ENCODE assay signal across 14 cellular contexts in the genomic region with DNA sequence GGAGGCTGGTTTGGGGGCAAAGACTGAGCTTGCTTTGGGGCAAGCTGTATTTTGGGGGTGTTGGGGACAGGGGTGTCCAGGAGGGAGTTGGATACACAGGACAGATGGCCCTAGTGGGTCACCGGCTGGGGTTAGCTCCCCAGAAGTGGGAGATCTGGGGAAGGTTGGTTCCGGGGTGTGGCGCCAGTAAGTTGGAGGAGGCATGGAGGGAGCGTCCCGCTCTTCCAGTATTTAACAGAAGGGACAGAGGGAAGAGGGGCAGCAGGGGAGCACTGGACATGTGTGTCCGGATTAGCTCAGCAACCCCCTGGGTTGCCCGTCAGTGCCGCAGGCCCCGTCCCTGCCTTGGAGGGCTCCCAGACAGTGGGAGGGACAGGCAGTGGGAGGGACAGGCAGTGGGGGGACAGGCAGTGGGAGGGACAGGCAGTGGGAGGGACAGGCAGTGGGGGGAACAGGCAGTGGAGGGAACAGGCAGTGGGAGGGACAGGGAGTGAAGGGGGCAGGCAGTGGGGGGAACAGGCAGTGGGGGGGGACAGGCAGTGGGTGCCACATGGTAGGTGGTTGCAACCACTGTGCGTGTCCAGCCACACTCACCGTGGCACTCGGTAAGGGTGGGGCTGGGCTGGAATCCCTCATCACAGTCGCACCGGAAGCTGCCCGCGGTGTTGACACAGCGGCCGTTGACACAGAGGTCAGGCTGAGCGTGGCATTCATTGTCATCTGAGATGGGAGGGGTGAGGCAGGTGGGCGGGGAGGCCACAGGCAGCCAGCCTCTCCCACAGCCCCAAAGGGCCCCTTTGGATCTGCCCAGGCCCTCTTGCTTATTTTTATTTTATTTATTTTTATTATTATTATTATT. TPM values are rescaled to one million over a fixed set of nuclear protein-coding genes. Genes with fewer than 3 reads are reported as not detected.
DNase-seq lines count a peak whose midpoint lies in the region; ATAC-seq and TF ChIP-seq lines count a peak whose summit lies in the region.
"Had no signal": no experiment of that assay in that cellular context is flagged by ENCODE, and none has a peak within 500 bp of the region (broad histone marks: within the 10 kb centered on the region; RNA-seq: fewer than 3 reads in every experiment).

No MANE protein-coding gene starts in this region.

- no peaks in the 10 kb centered on the region for H3K9me3 Mint-ChIP-seq in chondrocyte (ENCODE audit: low read depth)
- H3K9me3 Mint-ChIP-seq: activated CD4-positive, alpha-beta T cell treated with anti-CD3 and anti-CD28 coated beads, Interleukin-2, amount 10 ng/mL, durations not matched to agents 24 days and 14 days had no signal

- TF ChIP-seq CTCF in left lung (IDR thresholded peaks at IDR 0.05), result no peak
- TF ChIP-seq CTCF in chondrocyte (IDR thresholded peaks at IDR 0.05), result no peak

- H3K27ac ChIP-seq in left lung (no peak overlapping the region), aorta (ENCODE audit: low read depth in 1 of 2, low read length in 2 of 2) (no peak overlapping the region)

- WGBS in aorta, 2 donors, result 60 to 66% methylated on average over 20 of the region's 20 CpGs

- H3K4me1 ChIP-seq in left lung (no peaks in the 10 kb centered on the region), aorta (ENCODE audit: control insufficient read depth in 1 of 2, insufficient read depth in 2 of 2, low read length in 2 of 2) (no peaks in the 10 kb centered on the region)

- no peak overlapping the region for H3K27ac Mint-ChIP-seq in chondrocyte (ENCODE audit: unreplicated experiment)
- H3K27ac Mint-ChIP-seq: activated CD4-positive, alpha-beta T cell treated with anti-CD3 and anti-CD28 coated beads, Interleukin-2, amount 10 ng/mL, durations not matched to agents 24 days and 14 days had no signal

- H3K4me3 ChIP-seq in left lung (no peak overlapping the region), aorta (ENCODE audit: low read length in 2 of 2) (no peak overlapping the region)

- H3K27me3 ChIP-seq in left lung, result no peaks in the 10 kb centered on the region
- no peaks in the 10 kb centered on the region for H3K27me3 ChIP-seq in aorta (ENCODE audit: control insufficient read depth in 1 of 2, insufficient read depth in 2 of 2, low read length in 1 of 2)

- H3K36me3 ChIP-seq in left lung (no peaks in the 10 kb centered on the region), aorta (ENCODE audit: control insufficient read depth in 1 of 2, insufficient read depth in 2 of 2, low read length in 1 of 2) (no peaks in the 10 kb centered on the region)

- intact Hi-C loops in left lung (cut with DNase I) (no loop called here), aorta (cut with DNase I) (no loop called here)

- H3K27me3 Mint-ChIP-seq in chondrocyte (ENCODE audit: low read depth), result peaks cover 3% of the 10 kb centered on the region
- H3K27me3 Mint-ChIP-seq: activated CD4-positive, alpha-beta T cell treated with anti-CD3 and anti-CD28 coated beads, Interleukin-2, amount 10 ng/mL, durations not matched to agents 24 days and 14 days had no signal

- peaks cover 3% of the 10 kb centered on the region for H3K4me1 Mint-ChIP-seq in chondrocyte (ENCODE audit: low read depth)

- ATAC-seq in left lung, result peak; percentile 68
- no peak for ATAC-seq in GM21737 (IDR thresholded peaks at IDR 0.05; ENCODE audit: unreplicated experiment)
- ATAC-seq in aorta (ENCODE audit: low FRiP score), result no peak
- ATAC-seq in GM19023 (IDR thresholded peaks at IDR 0.05; ENCODE audit: unreplicated experiment), result no peak

- DNase-seq in COLO668 (lab: John Stamatoyannopoulos, UW; ENCODE audit: unreplicated experiment) (peak; percentile 71), HuH-7.5 (ENCODE audit: low spot score) (peak; percentile 92), RPMI7951 (ENCODE audit: low read depth) (peak; percentile 13), left lung (no peak), chondrocyte (ENCODE audit: low spot score) (no peak), aorta (no peak)
- DNase-seq: activated CD4-positive, alpha-beta T cell treated with anti-CD3 and anti-CD28 coated beads, Interleukin-2, amount 10 ng/mL, durations not matched to agents 24 days and 14 days; AML-193; NCI-H1436 treated with DMSO at 0.1 percent for 48 hours had no signal

- no peak overlapping the region for H3K4me3 Mint-ChIP-seq in chondrocyte (ENCODE audit: unreplicated experiment)
- H3K4me3 Mint-ChIP-seq: activated CD4-positive, alpha-beta T cell treated with anti-CD3 and anti-CD28 coated beads, Interleukin-2, amount 10 ng/mL, durations not matched to agents 24 days and 14 days had no signal

- peaks cover 0 to 6% of the 10 kb centered on the region in 2 donors for H3K9me3 ChIP-seq in left lung
- peaks cover 2% of the 10 kb centered on the region for H3K9me3 ChIP-seq in aorta (ENCODE audit: control insufficient read depth, low read length)

- no peaks in the 10 kb centered on the region for H3K36me3 Mint-ChIP-seq in chondrocyte (ENCODE audit: low read depth)

RNA-seq across cellular contexts. Expression of a gene that starts 33.3 kb away (rescaled TPM):
- not detected in 2 replicates for total RNA-seq in RPMI7951 (2014; rRNA removed; shearing (Covaris generic))
- not detected for total RNA-seq in left lung
- total RNA-seq in chondrocyte, result not detected in 3 replicates
- not detected for total RNA-seq in aorta
- 10 to 100 TPM in 1 of 2 donors, not detected in 1; 25.2 TPM for polyA plus RNA-seq in aorta
- total RNA-seq: activated CD4-positive, alpha-beta T cell treated with anti-CD3 and anti-CD28 coated beads, Interleukin-2, amount 10 ng/mL, durations not matched to agents 24 days and 14 days; cerebellum; kidney epithelial cell; osteocyte had no signal

Comparison
In these comparisons a context has a peak if more than half of its experiments do, and no peak if none do; other contexts are left out.
1. DNase-seq: peak in COLO668 (single experiment), HuH-7.5 (single experiment) and RPMI7951 (single experiment); none in left lung (0 of 2), chondrocyte (single experiment) and aorta (0 of 2).